ENCODE assay signal across 14 cellular contexts in genomic region chr4:121668368-121669162, GRCh38. TPM values are rescaled to one million over a fixed set of nuclear protein-coding genes. Genes with fewer than 3 reads are reported as not detected.
DNase-seq lines count a peak whose midpoint lies in the region; ATAC-seq, FAIRE-seq and TF ChIP-seq lines count a peak whose summit lies in the region.
"Had no signal": no experiment of that assay in that cellular context is flagged by ENCODE, and none has a peak within 500 bp of the region (broad histone marks: within the 10 kb centered on the region; RNA-seq: fewer than 3 reads in every experiment).

No MANE protein-coding gene starts in this region.

- intact Hi-C loops in left ventricle myocardium superior (cut with micrococcal nuclease) = no loop called here
- intact Hi-C loops in Right ventricle myocardium superior (cut with DNase I) = no loop called here
- intact Hi-C loops in vagina (cut with DNase I) = no loop called here
- intact Hi-C loops in left colon (cut with DNase I, micrococcal nuclease) = no loop called here

- peak; percentile 33 for ATAC-seq in left ventricle myocardium superior
- no peak for ATAC-seq in Right ventricle myocardium superior (ENCODE audit: poor library complexity)
- ATAC-seq in left colon = no peak
- ATAC-seq in HG03565 (IDR thresholded peaks at IDR 0.05; ENCODE audit: unreplicated experiment) = no peak
- ATAC-seq: lower lobe of right lung had no signal

- H3K36me3 ChIP-seq in keratinocyte (ENCODE audit: control insufficient read depth in 2 of 2, extremely low read depth in 1 of 2, insufficient read depth in 2 of 2, low read length in 2 of 2) = peaks cover 22 to 24% of the 10 kb centered on the region in 2 experiments
- H3K36me3 ChIP-seq in vagina = peaks cover 0 to 56% of the 10 kb centered on the region in 2 donors
- H3K36me3 ChIP-seq: BE2C had no signal

- H3K27me3 ChIP-seq in keratinocyte (ENCODE audit: control insufficient read depth, extremely low read depth, insufficient read depth, low read length) = no peaks in the 10 kb centered on the region
- no peaks in the 10 kb centered on the region for H3K27me3 ChIP-seq in vagina
- H3K27me3 ChIP-seq: adrenal gland, BE2C, esophagus squamous epithelium had no signal

- FAIRE-seq in keratinocyte (lab: Jason Lieb, UNC) = peak; percentile 48

- no peak overlapping the region for H3K4me3 ChIP-seq in keratinocyte (ENCODE audit: control insufficient read depth in 2 of 3, extremely low read depth in 1 of 3, insufficient read depth in 2 of 3, low read depth in 1 of 3, low read length in 3 of 3)
- H3K4me3 ChIP-seq in vagina = no peak overlapping the region
- H3K4me3 ChIP-seq: adrenal gland, esophagus squamous epithelium, lower lobe of right lung had no signal

- dilution Hi-C loops in keratinocyte (cut with MboI; ENCODE audit: extremely low pct_ligation_motif_present, low sequenced_read_pairs) = loop anchor here (10.0 kb wide), 1 partner anchor 66 kb away; no protein-coding TSS in a partner anchor

- no peaks in the 10 kb centered on the region for H4K20me1 ChIP-seq in keratinocyte (ENCODE audit: control insufficient read depth, extremely low read depth, insufficient read depth, low read length)

- H3K9me3 ChIP-seq in keratinocyte (ENCODE audit: control insufficient read depth, low read depth, low read length) = no peaks in the 10 kb centered on the region
- no peaks in the 10 kb centered on the region for H3K9me3 ChIP-seq in vagina
- H3K9me3 ChIP-seq: adrenal gland, BE2C, esophagus squamous epithelium, lower lobe of right lung had no signal

- no peak for TF ChIP-seq POLR2A in vagina (IDR thresholded peaks at IDR 0.05)

- no peak overlapping the region for H2AFZ ChIP-seq in keratinocyte (ENCODE audit: control insufficient read depth, low read length)

- no peak overlapping the region for H3K4me2 ChIP-seq in keratinocyte (ENCODE audit: control insufficient read depth, extremely low read depth, insufficient read depth, low read depth, low read length)

- H3K27ac ChIP-seq in keratinocyte (ENCODE audit: control insufficient read depth, insufficient read depth, low read length) (peak overlapping the region; percentile 57), vagina (peak overlapping the region; percentile 17)
- H3K27ac ChIP-seq: esophagus squamous epithelium, lower lobe of right lung had no signal

- H3K4me1 ChIP-seq in keratinocyte (ENCODE audit: control insufficient read depth, extremely low read depth, insufficient read depth, low read length) = peaks cover 4% of the 10 kb centered on the region
- no peaks in the 10 kb centered on the region for H3K4me1 ChIP-seq in vagina
- H3K4me1 ChIP-seq: adrenal gland, BE2C, lower lobe of right lung had no signal

- no peaks in the 10 kb centered on the region for H3K79me2 ChIP-seq in keratinocyte (ENCODE audit: control insufficient read depth, insufficient read depth, low read length)

- TF ChIP-seq CTCF in keratinocyte (optimal IDR thresholded peaks at IDR 0.05 in 1 of 3, IDR thresholded peaks at IDR 0.05 in 1 of 3, conservative IDR thresholded peaks at IDR 0.05 in 1 of 3; ENCODE audit: extremely low read depth in 1 of 3, insufficient read depth in 2 of 3, low read length in 3 of 3) (no peak), vagina (IDR thresholded peaks at IDR 0.05) (no peak)

- H3K9ac ChIP-seq in keratinocyte (ENCODE audit: control insufficient read depth, extremely low read depth, insufficient read depth, low read length) = peak overlapping the region; percentile 29

- H3K9me1 ChIP-seq in keratinocyte (ENCODE audit: control insufficient read depth, extremely low read depth, insufficient read depth, low read length) = no peaks in the 10 kb centered on the region

- no peak for DNase-seq in left ventricle myocardium superior
- no peak for DNase-seq in Right ventricle myocardium superior
- DNase-seq in amniotic epithelial cell (ENCODE audit: low read depth) = peak; percentile 92
- DNase-seq in keratinocyte (ENCODE audit: low read depth, low spot score) = no peak
- no peak for DNase-seq in vagina (ENCODE audit: extremely low spot score in 2 of 2)
- DNase-seq in left colon = no peak
- no peak for DNase-seq in OCI-M1 (lab: John Stamatoyannopoulos, UW)
- DNase-seq: activated CD4-positive, alpha-beta memory T cell treated with anti-CD3 and anti-CD28 coated beads, Interleukin-2, amount 10 ng/mL, durations not matched to agents 7 days and 5 days; adrenal gland; BE2C; esophagus squamous epithelium; H7; lower lobe of right lung had no signal

RNA-seq across cellular contexts. Expression of gene ANXA5, which starts 28.2 kb away (rescaled TPM):
- total RNA-seq in left ventricle myocardium superior (117 TPM), Right ventricle myocardium superior (105 TPM), vagina (197 TPM), left colon (10 to 100 TPM; 61.3 to 84.7 TPM)
- 318 to 527 TPM (median 512 TPM) in 3 replicates for polyA plus RNA-seq in keratinocyte
- 211 TPM for polyA plus RNA-seq in keratinocyte (2011; ENCODE audit: low read depth)
- polyA plus RNA-seq in keratinocyte (2011; cell fraction: cytosol; rRNA removed) = 330 and 533 TPM in 2 replicates
- polyA plus RNA-seq in keratinocyte (2011; cell fraction: nucleus; rRNA removed) = 283 and 314 TPM in 2 replicates
- 134 and 409 TPM in 2 replicates for polyA plus RNA-seq in keratinocyte (2012; ENCODE audit: low replicate concordance)
- polyA minus RNA-seq in keratinocyte = 100 to 249 TPM (median 157 TPM) in 3 replicates
- polyA minus RNA-seq in keratinocyte (2011; cell fraction: cytosol; rRNA and poly(A)+ RNA removed) = 298 TPM
- polyA minus RNA-seq in keratinocyte (2011; cell fraction: nucleus; rRNA and poly(A)+ RNA removed) = 63.0 and 106 TPM in 2 replicates
